9 cellular contexts compared by ENCODE assay signal in the genomic region with DNA sequence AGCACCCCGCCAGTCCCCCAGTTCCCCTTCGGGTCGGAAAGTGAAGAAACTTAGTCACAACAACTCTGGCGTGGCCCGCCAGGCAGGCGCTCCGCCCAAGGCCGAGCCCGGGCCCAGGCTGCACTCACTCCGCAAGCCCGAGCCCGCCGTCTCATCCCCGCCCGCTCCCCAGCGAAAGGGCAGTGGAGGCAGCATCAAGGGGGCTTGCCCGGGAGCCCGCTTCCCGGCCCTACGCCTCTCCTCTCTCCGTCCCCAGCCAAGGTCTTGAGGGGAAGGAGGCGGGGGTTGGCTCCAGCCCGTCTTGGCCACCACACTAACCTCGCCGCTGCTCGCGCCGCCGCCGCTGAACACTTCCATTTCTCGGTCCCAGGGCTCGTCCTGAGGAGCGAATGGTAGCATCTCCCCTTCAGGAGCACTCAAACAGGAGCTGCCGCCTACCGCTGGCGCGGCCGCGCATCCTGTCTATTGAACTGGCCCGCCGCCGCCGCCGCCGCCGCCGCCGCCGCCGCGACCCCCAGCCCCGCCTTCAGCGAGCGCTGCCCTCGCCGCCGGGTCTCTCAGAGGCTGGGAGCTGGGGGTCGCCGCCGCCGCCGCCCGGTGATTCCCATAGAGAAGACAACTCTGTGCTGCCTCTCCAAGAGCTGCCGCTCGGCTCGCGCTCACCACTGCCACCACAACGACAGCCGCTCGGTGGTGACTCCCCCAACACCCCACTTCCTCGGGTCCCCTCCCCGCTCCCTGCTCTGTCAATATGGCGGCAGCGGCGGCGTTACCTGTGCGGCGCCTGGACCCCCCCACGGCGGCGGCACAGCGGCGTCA. TPM values are rescaled to one million over a fixed set of nuclear protein-coding genes. Genes with fewer than 3 reads are reported as not detected.
DNase-seq lines count a peak whose midpoint lies in the region; ATAC-seq and TF ChIP-seq lines count a peak whose summit lies in the region.
"Had no signal": no experiment of that assay in that cellular context is flagged by ENCODE, and none has a peak within 500 bp of the region (broad histone marks: within the 10 kb centered on the region; RNA-seq: fewer than 3 reads in every experiment).

A gene (minus strand): TSS at position 699 of the 819 bp plus-strand sequence. CDS start 300 bp downstream, at position 399.

- H3K9ac ChIP-seq in HUES6 (ENCODE audit: low read length): peak within 1 kb of the TSS; percentile 66

- H3K9me3 ChIP-seq in HUES6 (ENCODE audit: control insufficient read depth, insufficient read depth, low read depth, low read length) (no peaks in the 10 kb centered on the region), heart left ventricle (no peaks in the 10 kb centered on the region)

- H3K4me3 Mint-ChIP-seq in activated T-helper 1 cell treated with anti-CD3 and anti-CD28 coated beads, Interleukin-12 subunit alpha, Interleukin-12 subunit beta, Interleukin-2, Interleukin-4 antibody, amounts not matched to agents 30 ng/mL and 10 ng/mL and 1 ng/mL, durations not matched to agents 14 hours and 24 hours and 36 hours: peak within 1 kb of the TSS; percentile 47

- intact Hi-C loops in activated T-helper 1 cell treated with anti-CD3 and anti-CD28 coated beads, Interleukin-12 subunit alpha, Interleukin-12 subunit beta, Interleukin-2, Interleukin-4 antibody, amounts not matched to agents 30 ng/mL and 10 ng/mL and 1 ng/mL, durations not matched to agents 14 hours and 24 hours and 36 hours (cut with micrococcal nuclease): no loop called here
- intact Hi-C loops in heart left ventricle (cut with DNase I) (no loop called here), posterior cingulate gyrus (cut with DNase I) (no loop called here)

- 0 out of 2 replicates have a peak, but pooled peaks cover 7% of the 10 kb centered on the region for H3K4me1 ChIP-seq in HUES6 (ENCODE audit: control insufficient read depth, insufficient read depth, low read length)
- H3K4me1 ChIP-seq in heart left ventricle: peaks cover 0 to 14% (median 0%) of the 10 kb centered on the region in 12 donors

- TF ChIP-seq CTCF in AG09309 (IDR thresholded peaks at IDR 0.05; ENCODE audit: control insufficient read depth, insufficient read depth, low read depth, low read length, missing control alignments) (no peak), heart left ventricle (IDR thresholded peaks at IDR 0.05) (no peak)

- no peak within 1 kb of the TSS for H3K27ac Mint-ChIP-seq in activated T-helper 1 cell treated with anti-CD3 and anti-CD28 coated beads, Interleukin-12 subunit alpha, Interleukin-12 subunit beta, Interleukin-2, Interleukin-4 antibody, amounts not matched to agents 30 ng/mL and 10 ng/mL and 1 ng/mL, durations not matched to agents 14 hours and 24 hours and 36 hours

- H3K4me3 ChIP-seq in AG09309 (ENCODE audit: control insufficient read depth, low read depth, low read length): peak within 1 kb of the TSS; percentile 51
- peak within 1 kb of the TSS; percentile 82 for H3K4me3 ChIP-seq in HUES6 (ENCODE audit: low read depth, low read length)
- H3K4me3 ChIP-seq in heart left ventricle: peak within 1 kb of the TSS; percentile 15 to 63 (median 50)

- no peaks in the 10 kb centered on the region for H3K4me1 Mint-ChIP-seq in activated T-helper 1 cell treated with anti-CD3 and anti-CD28 coated beads, Interleukin-12 subunit alpha, Interleukin-12 subunit beta, Interleukin-2, Interleukin-4 antibody, amounts not matched to agents 30 ng/mL and 10 ng/mL and 1 ng/mL, durations not matched to agents 14 hours and 24 hours and 36 hours (ENCODE audit: low read depth)

- H3K27ac ChIP-seq in HUES6 (ENCODE audit: low read depth, low read length) (no peak within 1 kb of the TSS; the same call in 1 of the 2 replicates), heart left ventricle (peak within 1 kb of the TSS in 1 of 12 donors; percentile 42)

- 0 to 54% (median 17%) methylated on average over 50 to 83 of the region's 83 CpGs for WGBS in heart left ventricle, 4 donors

- no peaks in the 10 kb centered on the region for H3K36me3 Mint-ChIP-seq in activated T-helper 1 cell treated with anti-CD3 and anti-CD28 coated beads, Interleukin-12 subunit alpha, Interleukin-12 subunit beta, Interleukin-2, Interleukin-4 antibody, amounts not matched to agents 30 ng/mL and 10 ng/mL and 1 ng/mL, durations not matched to agents 14 hours and 24 hours and 36 hours (ENCODE audit: low read depth)

- H3K36me3 ChIP-seq in HUES6 (ENCODE audit: control insufficient read depth, insufficient read depth, low read length): no peaks in the 10 kb centered on the region
- no peaks in the 10 kb centered on the region for H3K36me3 ChIP-seq in heart left ventricle

- H3K27me3 Mint-ChIP-seq in activated T-helper 1 cell treated with anti-CD3 and anti-CD28 coated beads, Interleukin-12 subunit alpha, Interleukin-12 subunit beta, Interleukin-2, Interleukin-4 antibody, amounts not matched to agents 30 ng/mL and 10 ng/mL and 1 ng/mL, durations not matched to agents 14 hours and 24 hours and 36 hours (ENCODE audit: insufficient read depth): peaks cover 15% of the 10 kb centered on the region

- no peaks in the 10 kb centered on the region for H3K9me3 Mint-ChIP-seq in activated T-helper 1 cell treated with anti-CD3 and anti-CD28 coated beads, Interleukin-12 subunit alpha, Interleukin-12 subunit beta, Interleukin-2, Interleukin-4 antibody, amounts not matched to agents 30 ng/mL and 10 ng/mL and 1 ng/mL, durations not matched to agents 14 hours and 24 hours and 36 hours

- no peaks in the 10 kb centered on the region; the same call in 1 of the 2 replicates for H3K27me3 ChIP-seq in HUES6 (ENCODE audit: control insufficient read depth, insufficient read depth, low read length)
- H3K27me3 ChIP-seq in heart left ventricle: peaks cover 0 to 24% (median 0%) of the 10 kb centered on the region in 9 donors

- ATAC-seq in GM18867 (IDR thresholded peaks at IDR 0.05; ENCODE audit: unreplicated experiment) (peak; percentile 62), heart left ventricle (peak in 3 of 4 donors; percentile 44 to 70 (median 50))
- ATAC-seq: HCT116 had no signal

- no peak for TF ChIP-seq POLR2A in heart left ventricle (IDR thresholded peaks at IDR 0.05)

- DNase-seq in AG09309 (ENCODE audit: low read depth) (no peak), heart left ventricle (peak; percentile 5 to 53 (median 21)), posterior cingulate gyrus (peak in 9 of 10 donors; percentile 11 to 90 (median 39)), NCI-H1436 treated with DMSO at 0.1 percent for 48 hours (lab: John Stamatoyannopoulos, UW) (no peak), NCI-H1048 (lab: John Stamatoyannopoulos, UW) (no peak)
- DNase-seq in activated T-helper 1 cell treated with anti-CD3 and anti-CD28 coated beads, Interleukin-12 subunit alpha, Interleukin-12 subunit beta, Interleukin-2, Interleukin-4 antibody, amounts not matched to agents 30 ng/mL and 10 ng/mL and 1 ng/mL, durations not matched to agents 14 hours and 24 hours and 36 hours (ENCODE audit: low spot score): no peak

RNA-seq across cellular contexts. Expression of the gene that starts here (rescaled TPM):
- total RNA-seq in activated T-helper 1 cell treated with anti-CD3 and anti-CD28 coated beads, Interleukin-12 subunit alpha, Interleukin-12 subunit beta, Interleukin-2, Interleukin-4 antibody, amounts not matched to agents 30 ng/mL and 10 ng/mL and 1 ng/mL, durations not matched to agents 14 hours and 24 hours and 36 hours: not detected in 2 replicates
- total RNA-seq in heart left ventricle: under 1 TPM; 0.08 to 0.75 (median 0.48) TPM
- under 1 TPM; 0.04 to 0.50 TPM for polyA plus RNA-seq in heart left ventricle

Comparison
In these comparisons a context has a peak if more than half of its experiments do, and no peak if none do; other contexts are left out.
1. Peak in DNase-seq, ATAC-seq and H3K4me3 ChIP-seq in heart left ventricle; RNA of the gene not detected or under 1 TPM.
2. DNase-seq: peak in posterior cingulate gyrus (9 of 10); none in AG09309 (single experiment), activated T-helper 1 cell treated with anti-CD3 and anti-CD28 coated beads, Interleukin-12 subunit alpha, Interleukin-12 subunit beta, Interleukin-2, Interleukin-4 antibody, amounts not matched to agents 30 ng/mL and 10 ng/mL and 1 ng/mL, durations not matched to agents 14 hours and 24 hours and 36 hours (single experiment), NCI-H1436 treated with DMSO at 0.1 percent for 48 hours (single experiment) and NCI-H1048 (single experiment).
3. Peak in every context shown above with its lines, with median percentiles within 50 percentile points of each other: H3K4me3 ChIP-seq.